Comparison of ENCODE assay signal across 1 cellular context in the genomic region with DNA sequence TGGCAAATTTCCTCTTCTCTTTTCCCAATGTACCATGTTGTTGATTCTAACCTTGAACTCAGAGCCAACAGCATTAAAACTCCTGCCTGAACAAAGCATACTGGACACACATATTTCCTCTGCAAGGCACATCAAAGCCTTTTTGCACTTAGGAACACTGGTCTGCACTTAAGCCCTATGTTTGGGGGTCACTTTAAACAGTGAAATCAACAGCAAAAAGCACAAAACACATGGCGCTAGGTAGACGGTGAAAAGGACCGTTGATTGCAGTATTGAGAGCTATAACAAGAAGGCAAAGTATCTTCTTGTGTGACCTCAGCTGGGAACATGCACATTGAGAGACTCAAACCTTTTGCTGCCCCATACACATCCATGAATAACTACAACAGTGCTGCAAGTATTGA.
A peak's percentile ranks its signal among the peaks of the same experiment; 100 is the strongest.
TF ChIP-seq lines count a peak whose summit lies in the region.

No MANE protein-coding gene starts in this region.

TF ChIP-seq in HepG2, 621 proteins besides CTCF, POLR2A, EP300 and RAD21 (continued from another document and continues in another):
- TF ChIP-seq, protein P1, sequence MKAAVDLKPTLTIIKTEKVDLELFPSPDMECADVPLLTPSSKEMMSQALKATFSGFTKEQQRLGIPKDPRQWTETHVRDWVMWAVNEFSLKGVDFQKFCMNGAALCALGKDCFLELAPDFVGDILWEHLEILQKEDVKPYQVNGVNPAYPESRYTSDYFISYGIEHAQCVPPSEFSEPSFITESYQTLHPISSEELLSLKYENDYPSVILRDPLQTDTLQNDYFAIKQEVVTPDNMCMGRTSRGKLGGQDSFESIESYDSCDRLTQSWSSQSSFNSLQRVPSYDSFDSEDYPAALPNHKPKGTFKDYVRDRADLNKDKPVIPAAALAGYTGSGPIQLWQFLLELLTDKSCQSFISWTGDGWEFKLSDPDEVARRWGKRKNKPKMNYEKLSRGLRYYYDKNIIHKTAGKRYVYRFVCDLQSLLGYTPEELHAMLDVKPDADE (CRISPR knock-in tag; IDR thresholded peaks at IDR 0.05): no peak
- TF ChIP-seq, protein P2, sequence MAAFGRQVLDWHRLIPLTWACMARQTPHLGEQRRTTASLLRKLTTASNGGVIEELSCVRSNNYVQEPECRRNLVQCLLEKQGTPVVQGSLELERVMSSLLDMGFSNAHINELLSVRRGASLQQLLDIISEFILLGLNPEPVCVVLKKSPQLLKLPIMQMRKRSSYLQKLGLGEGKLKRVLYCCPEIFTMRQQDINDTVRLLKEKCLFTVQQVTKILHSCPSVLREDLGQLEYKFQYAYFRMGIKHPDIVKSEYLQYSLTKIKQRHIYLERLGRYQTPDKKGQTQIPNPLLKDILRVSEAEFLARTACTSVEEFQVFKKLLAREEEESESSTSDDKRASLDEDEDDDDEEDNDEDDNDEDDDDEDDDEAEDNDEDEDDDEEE (CRISPR knock-in tag; IDR thresholded peaks at IDR 0.05): no peak
- TF ChIP-seq ZFP37 (CRISPR knock-in tag; IDR thresholded peaks at IDR 0.05; ENCODE audit: borderline replicate concordance): peak; percentile 37; the same call in 1 of the 2 replicates
- TF ChIP-seq, protein P3, sequence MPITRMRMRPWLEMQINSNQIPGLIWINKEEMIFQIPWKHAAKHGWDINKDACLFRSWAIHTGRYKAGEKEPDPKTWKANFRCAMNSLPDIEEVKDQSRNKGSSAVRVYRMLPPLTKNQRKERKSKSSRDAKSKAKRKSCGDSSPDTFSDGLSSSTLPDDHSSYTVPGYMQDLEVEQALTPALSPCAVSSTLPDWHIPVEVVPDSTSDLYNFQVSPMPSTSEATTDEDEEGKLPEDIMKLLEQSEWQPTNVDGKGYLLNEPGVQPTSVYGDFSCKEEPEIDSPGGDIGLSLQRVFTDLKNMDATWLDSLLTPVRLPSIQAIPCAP (CRISPR knock-in tag; IDR thresholded peaks at IDR 0.05; ENCODE audit: low read depth): no peak
- no peak for TF ChIP-seq ZIK1 (CRISPR knock-in tag; IDR thresholded peaks at IDR 0.05; ENCODE audit: borderline replicate concordance, low read depth)
- no peak for TF ChIP-seq PTBP1 (IDR thresholded peaks at IDR 0.05; ENCODE audit: low read depth, low read length, poor library complexity, severe bottlenecking)
- TF ChIP-seq ZFP36L2 (CRISPR knock-in tag; IDR thresholded peaks at IDR 0.05): no peak
- no peak for TF ChIP-seq ZNF850 (CRISPR knock-in tag; conservative IDR thresholded peaks at IDR 0.05)
- TF ChIP-seq ZFP1 (CRISPR knock-in tag; IDR thresholded peaks at IDR 0.05): 0 out of 2 replicates have a peak, but pooled peaks have one; percentile 77
- no peak; the same call in 1 of the 2 replicates for TF ChIP-seq ZBTB3 (CRISPR knock-in tag; IDR thresholded peaks at IDR 0.05; ENCODE audit: borderline replicate concordance, low read depth)
- TF ChIP-seq TRIM24 (CRISPR knock-in tag; IDR thresholded peaks at IDR 0.05): peak; percentile 74; the same call in 1 of the 2 replicates
- no peak for TF ChIP-seq RFXAP (CRISPR knock-in tag; IDR thresholded peaks at IDR 0.05; ENCODE audit: borderline replicate concordance)
- TF ChIP-seq TBP (CRISPR knock-in tag; IDR thresholded peaks at IDR 0.05): no peak
- TF ChIP-seq FOSL2 (CRISPR knock-in tag; IDR thresholded peaks at IDR 0.05): peak; percentile 76
- peak; percentile 77 for TF ChIP-seq ZMYM2 (CRISPR knock-in tag; IDR thresholded peaks at IDR 0.05)
- TF ChIP-seq, protein P4, sequence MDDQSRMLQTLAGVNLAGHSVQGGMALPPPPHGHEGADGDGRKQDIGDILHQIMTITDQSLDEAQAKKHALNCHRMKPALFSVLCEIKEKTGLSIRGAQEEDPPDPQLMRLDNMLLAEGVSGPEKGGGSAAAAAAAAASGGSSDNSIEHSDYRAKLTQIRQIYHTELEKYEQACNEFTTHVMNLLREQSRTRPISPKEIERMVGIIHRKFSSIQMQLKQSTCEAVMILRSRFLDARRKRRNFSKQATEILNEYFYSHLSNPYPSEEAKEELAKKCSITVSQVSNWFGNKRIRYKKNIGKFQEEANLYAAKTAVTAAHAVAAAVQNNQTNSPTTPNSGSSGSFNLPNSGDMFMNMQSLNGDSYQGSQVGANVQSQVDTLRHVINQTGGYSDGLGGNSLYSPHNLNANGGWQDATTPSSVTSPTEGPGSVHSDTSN (CRISPR knock-in tag; IDR thresholded peaks at IDR 0.05; ENCODE audit: borderline replicate concordance): no peak
- TF ChIP-seq NPAS2 (CRISPR knock-in tag; IDR thresholded peaks at IDR 0.05; ENCODE audit: borderline replicate concordance): no peak
- TF ChIP-seq SIX1 (CRISPR knock-in tag; IDR thresholded peaks at IDR 0.05; ENCODE audit: borderline replicate concordance): peak; percentile 70; the same call in 1 of the 2 replicates
- no peak for TF ChIP-seq MAFG (CRISPR knock-in tag; IDR thresholded peaks at IDR 0.05)
- TF ChIP-seq, protein P5, sequence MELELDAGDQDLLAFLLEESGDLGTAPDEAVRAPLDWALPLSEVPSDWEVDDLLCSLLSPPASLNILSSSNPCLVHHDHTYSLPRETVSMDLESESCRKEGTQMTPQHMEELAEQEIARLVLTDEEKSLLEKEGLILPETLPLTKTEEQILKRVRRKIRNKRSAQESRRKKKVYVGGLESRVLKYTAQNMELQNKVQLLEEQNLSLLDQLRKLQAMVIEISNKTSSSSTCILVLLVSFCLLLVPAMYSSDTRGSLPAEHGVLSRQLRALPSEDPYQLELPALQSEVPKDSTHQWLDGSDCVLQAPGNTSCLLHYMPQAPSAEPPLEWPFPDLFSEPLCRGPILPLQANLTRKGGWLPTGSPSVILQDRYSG (CRISPR knock-in tag; IDR thresholded peaks at IDR 0.05): no peak
- TF ChIP-seq, protein P6, sequence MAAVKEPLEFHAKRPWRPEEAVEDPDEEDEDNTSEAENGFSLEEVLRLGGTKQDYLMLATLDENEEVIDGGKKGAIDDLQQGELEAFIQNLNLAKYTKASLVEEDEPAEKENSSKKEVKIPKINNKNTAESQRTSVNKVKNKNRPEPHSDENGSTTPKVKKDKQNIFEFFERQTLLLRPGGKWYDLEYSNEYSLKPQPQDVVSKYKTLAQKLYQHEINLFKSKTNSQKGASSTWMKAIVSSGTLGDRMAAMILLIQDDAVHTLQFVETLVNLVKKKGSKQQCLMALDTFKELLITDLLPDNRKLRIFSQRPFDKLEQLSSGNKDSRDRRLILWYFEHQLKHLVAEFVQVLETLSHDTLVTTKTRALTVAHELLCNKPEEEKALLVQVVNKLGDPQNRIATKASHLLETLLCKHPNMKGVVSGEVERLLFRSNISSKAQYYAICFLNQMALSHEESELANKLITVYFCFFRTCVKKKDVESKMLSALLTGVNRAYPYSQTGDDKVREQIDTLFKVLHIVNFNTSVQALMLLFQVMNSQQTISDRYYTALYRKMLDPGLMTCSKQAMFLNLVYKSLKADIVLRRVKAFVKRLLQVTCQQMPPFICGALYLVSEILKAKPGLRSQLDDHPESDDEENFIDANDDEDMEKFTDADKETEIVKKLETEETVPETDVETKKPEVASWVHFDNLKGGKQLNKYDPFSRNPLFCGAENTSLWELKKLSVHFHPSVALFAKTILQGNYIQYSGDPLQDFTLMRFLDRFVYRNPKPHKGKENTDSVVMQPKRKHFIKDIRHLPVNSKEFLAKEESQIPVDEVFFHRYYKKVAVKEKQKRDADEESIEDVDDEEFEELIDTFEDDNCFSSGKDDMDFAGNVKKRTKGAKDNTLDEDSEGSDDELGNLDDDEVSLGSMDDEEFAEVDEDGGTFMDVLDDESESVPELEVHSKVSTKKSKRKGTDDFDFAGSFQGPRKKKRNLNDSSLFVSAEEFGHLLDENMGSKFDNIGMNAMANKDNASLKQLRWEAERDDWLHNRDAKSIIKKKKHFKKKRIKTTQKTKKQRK (IDR thresholded peaks at IDR 0.05; ENCODE audit: low read length): no peak
- TF ChIP-seq KAT8 (CRISPR knock-in tag; IDR thresholded peaks at IDR 0.05): peak; percentile 65; the same call in 1 of the 2 replicates
- 0 out of 2 replicates have a peak, but pooled peaks have one; percentile 82 for TF ChIP-seq ZNF292 (CRISPR knock-in tag; IDR thresholded peaks at IDR 0.05; ENCODE audit: borderline replicate concordance, low read depth)
- TF ChIP-seq ZNF598 (CRISPR knock-in tag; IDR thresholded peaks at IDR 0.05; ENCODE audit: borderline replicate concordance): no peak
- 0 out of 2 replicates have a peak, but pooled peaks have one; percentile 15 for TF ChIP-seq ZNF121 (CRISPR knock-in tag; IDR thresholded peaks at IDR 0.05)
- peak; percentile 42; the same call in 1 of the 2 replicates for TF ChIP-seq SMARCC2 (IDR thresholded peaks at IDR 0.05)
- peak; percentile 86 for TF ChIP-seq FOXP1 (IDR thresholded peaks at IDR 0.05)
- peak; percentile 95 for TF ChIP-seq FOXP1 (CRISPR knock-in tag; IDR thresholded peaks at IDR 0.05)
- TF ChIP-seq, protein P7, sequence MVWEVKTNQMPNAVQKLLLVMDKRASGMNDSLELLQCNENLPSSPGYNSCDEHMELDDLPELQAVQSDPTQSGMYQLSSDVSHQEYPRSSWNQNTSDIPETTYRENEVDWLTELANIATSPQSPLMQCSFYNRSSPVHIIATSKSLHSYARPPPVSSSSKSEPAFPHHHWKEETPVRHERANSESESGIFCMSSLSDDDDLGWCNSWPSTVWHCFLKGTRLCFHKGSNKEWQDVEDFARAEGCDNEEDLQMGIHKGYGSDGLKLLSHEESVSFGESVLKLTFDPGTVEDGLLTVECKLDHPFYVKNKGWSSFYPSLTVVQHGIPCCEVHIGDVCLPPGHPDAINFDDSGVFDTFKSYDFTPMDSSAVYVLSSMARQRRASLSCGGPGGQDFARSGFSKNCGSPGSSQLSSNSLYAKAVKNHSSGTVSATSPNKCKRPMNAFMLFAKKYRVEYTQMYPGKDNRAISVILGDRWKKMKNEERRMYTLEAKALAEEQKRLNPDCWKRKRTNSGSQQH (CRISPR knock-in tag; IDR thresholded peaks at IDR 0.05; ENCODE audit: low read depth): no peak
- no peak for TF ChIP-seq DNMT1 (CRISPR knock-in tag; IDR thresholded peaks at IDR 0.05)
- TF ChIP-seq, protein P8, sequence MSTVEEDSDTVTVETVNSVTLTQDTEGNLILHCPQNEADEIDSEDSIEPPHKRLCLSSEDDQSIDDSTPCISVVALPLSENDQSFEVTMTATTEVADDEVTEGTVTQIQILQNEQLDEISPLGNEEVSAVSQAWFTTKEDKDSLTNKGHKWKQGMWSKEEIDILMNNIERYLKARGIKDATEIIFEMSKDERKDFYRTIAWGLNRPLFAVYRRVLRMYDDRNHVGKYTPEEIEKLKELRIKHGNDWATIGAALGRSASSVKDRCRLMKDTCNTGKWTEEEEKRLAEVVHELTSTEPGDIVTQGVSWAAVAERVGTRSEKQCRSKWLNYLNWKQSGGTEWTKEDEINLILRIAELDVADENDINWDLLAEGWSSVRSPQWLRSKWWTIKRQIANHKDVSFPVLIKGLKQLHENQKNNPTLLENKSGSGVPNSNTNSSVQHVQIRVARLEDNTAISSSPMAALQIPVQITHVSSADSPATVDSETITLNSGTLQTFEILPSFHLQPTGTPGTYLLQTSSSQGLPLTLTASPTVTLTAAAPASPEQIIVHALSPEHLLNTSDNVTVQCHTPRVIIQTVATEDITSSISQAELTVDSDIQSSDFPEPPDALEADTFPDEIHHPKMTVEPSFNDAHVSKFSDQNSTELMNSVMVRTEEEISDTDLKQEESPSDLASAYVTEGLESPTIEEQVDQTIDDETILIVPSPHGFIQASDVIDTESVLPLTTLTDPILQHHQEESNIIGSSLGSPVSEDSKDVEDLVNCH (CRISPR knock-in tag; IDR thresholded peaks at IDR 0.05): no peak
- TF ChIP-seq ZNF331 (CRISPR knock-in tag; IDR thresholded peaks at IDR 0.05): peak; percentile 79
- no peak for TF ChIP-seq ZNF713 (CRISPR knock-in tag; IDR thresholded peaks at IDR 0.05)
- TF ChIP-seq, protein P9, sequence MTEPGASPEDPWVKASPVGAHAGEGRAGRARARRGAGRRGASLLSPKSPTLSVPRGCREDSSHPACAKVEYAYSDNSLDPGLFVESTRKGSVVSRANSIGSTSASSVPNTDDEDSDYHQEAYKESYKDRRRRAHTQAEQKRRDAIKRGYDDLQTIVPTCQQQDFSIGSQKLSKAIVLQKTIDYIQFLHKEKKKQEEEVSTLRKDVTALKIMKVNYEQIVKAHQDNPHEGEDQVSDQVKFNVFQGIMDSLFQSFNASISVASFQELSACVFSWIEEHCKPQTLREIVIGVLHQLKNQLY (CRISPR knock-in tag; IDR thresholded peaks at IDR 0.05): peak; percentile 77
- TF ChIP-seq CEBPB (IDR thresholded peaks at IDR 0.05; ENCODE audit: borderline replicate concordance, low read depth, low read length): peak; percentile 65
- TF ChIP-seq ZNF510 (CRISPR knock-in tag; IDR thresholded peaks at IDR 0.05; ENCODE audit: low read depth): no peak
- TF ChIP-seq BRD4 (CRISPR knock-in tag; IDR thresholded peaks at IDR 0.05): no peak; the same call in 1 of the 2 replicates
- TF ChIP-seq ZNF3 (CRISPR knock-in tag; IDR thresholded peaks at IDR 0.05): peak; percentile 97
- TF ChIP-seq, protein P10, sequence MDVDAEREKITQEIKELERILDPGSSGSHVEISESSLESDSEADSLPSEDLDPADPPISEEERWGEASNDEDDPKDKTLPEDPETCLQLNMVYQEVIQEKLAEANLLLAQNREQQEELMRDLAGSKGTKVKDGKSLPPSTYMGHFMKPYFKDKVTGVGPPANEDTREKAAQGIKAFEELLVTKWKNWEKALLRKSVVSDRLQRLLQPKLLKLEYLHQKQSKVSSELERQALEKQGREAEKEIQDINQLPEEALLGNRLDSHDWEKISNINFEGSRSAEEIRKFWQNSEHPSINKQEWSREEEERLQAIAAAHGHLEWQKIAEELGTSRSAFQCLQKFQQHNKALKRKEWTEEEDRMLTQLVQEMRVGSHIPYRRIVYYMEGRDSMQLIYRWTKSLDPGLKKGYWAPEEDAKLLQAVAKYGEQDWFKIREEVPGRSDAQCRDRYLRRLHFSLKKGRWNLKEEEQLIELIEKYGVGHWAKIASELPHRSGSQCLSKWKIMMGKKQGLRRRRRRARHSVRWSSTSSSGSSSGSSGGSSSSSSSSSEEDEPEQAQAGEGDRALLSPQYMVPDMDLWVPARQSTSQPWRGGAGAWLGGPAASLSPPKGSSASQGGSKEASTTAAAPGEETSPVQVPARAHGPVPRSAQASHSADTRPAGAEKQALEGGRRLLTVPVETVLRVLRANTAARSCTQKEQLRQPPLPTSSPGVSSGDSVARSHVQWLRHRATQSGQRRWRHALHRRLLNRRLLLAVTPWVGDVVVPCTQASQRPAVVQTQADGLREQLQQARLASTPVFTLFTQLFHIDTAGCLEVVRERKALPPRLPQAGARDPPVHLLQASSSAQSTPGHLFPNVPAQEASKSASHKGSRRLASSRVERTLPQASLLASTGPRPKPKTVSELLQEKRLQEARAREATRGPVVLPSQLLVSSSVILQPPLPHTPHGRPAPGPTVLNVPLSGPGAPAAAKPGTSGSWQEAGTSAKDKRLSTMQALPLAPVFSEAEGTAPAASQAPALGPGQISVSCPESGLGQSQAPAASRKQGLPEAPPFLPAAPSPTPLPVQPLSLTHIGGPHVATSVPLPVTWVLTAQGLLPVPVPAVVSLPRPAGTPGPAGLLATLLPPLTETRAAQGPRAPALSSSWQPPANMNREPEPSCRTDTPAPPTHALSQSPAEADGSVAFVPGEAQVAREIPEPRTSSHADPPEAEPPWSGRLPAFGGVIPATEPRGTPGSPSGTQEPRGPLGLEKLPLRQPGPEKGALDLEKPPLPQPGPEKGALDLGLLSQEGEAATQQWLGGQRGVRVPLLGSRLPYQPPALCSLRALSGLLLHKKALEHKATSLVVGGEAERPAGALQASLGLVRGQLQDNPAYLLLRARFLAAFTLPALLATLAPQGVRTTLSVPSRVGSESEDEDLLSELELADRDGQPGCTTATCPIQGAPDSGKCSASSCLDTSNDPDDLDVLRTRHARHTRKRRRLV (CRISPR knock-in tag; IDR thresholded peaks at IDR 0.05): 0 out of 2 replicates have a peak, but pooled peaks have one; percentile 57
- TF ChIP-seq NFATC3 (CRISPR knock-in tag; IDR thresholded peaks at IDR 0.05): no peak
- no peak for TF ChIP-seq GTF2F1 (IDR thresholded peaks at IDR 0.05; ENCODE audit: low read length)
- TF ChIP-seq ZNF879 (CRISPR knock-in tag; IDR thresholded peaks at IDR 0.05): no peak
